Comparison of ENCODE assay signal across 15 cellular contexts in the genomic region with DNA sequence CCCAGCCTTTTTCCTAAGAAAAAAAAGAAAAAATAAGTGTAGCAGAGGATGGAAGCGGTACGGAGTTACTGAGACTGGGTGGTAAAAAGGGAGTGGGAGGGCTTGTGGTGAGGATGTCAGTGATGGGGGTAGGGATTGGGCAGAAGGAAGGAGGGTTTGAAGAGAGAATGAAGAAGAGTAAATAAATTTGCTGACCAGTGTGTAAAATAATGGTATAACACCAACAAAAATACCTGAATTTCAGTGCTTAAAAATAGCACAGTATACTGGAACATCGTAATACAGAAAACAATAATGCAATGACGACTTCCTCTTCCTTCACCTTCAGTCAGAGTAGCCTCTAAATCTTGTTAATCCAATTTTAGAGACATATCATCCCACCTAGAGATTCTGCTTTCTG. TPM values are rescaled to one million over a fixed set of nuclear protein-coding genes. Genes with fewer than 3 reads are reported as not detected.
DNase-seq lines count a peak whose midpoint lies in the region; TF ChIP-seq lines count a peak whose summit lies in the region.
"Had no signal": no experiment of that assay in that cellular context is flagged by ENCODE, and none has a peak within 500 bp of the region (broad histone marks: within the 10 kb centered on the region; RNA-seq: fewer than 3 reads in every experiment).

No MANE protein-coding gene starts in this region.

- H3K4me3 Mint-ChIP-seq in activated naive CD4-positive, alpha-beta T cell treated with anti-CD3 and anti-CD28 coated beads, Interleukin-2, amount 10 ng/mL, durations not matched to agents 7 days and 5 days: no peak overlapping the region
- H3K4me3 Mint-ChIP-seq: CD4-positive, alpha-beta memory T cell; GM23338; HFFc6 had no signal

- POLR2A ChIA-PET in SK-N-SH (lab: Yijun Ruan, JAX): no interaction called here

- H3K4me2 ChIP-seq in osteoblast (ENCODE audit: insufficient read depth, low read length) (no peak overlapping the region), SK-N-SH (no peak overlapping the region)
- H3K4me2 ChIP-seq: BLaER1, GM23338, KMS-11 had no signal

- no peak overlapping the region for H3K27ac ChIP-seq in osteoblast (ENCODE audit: low read depth, low read length)
- H3K27ac ChIP-seq in SK-N-SH (ENCODE audit: low read depth in 2 of 2, low read length in 1 of 2): no peak overlapping the region
- H3K27ac ChIP-seq: 22Rv1, BLaER1, KMS-11 had no signal

- no peaks in the 10 kb centered on the region for H3K36me3 Mint-ChIP-seq in activated naive CD4-positive, alpha-beta T cell treated with anti-CD3 and anti-CD28 coated beads, Interleukin-2, amount 10 ng/mL, durations not matched to agents 7 days and 5 days
- H3K36me3 Mint-ChIP-seq: CD14-positive monocyte; CD4-positive, alpha-beta memory T cell had no signal

- TF ChIP-seq RAD21 in SK-N-SH (IDR thresholded peaks at IDR 0.05; ENCODE audit: low read length): no peak

- 62% methylated on average over 4 of the region's 4 CpGs for WGBS in SK-N-SH (ENCODE audit: low lambda C conversion rate)

- H3K9me3 Mint-ChIP-seq in activated naive CD4-positive, alpha-beta T cell treated with anti-CD3 and anti-CD28 coated beads, Interleukin-2, amount 10 ng/mL, durations not matched to agents 7 days and 5 days: no peaks in the 10 kb centered on the region
- H3K9me3 Mint-ChIP-seq: HFFc6 had no signal

- no peaks in the 10 kb centered on the region for H3F3A ChIP-seq in SK-N-SH (replicated peaks; ENCODE audit: insufficient read depth)

- no peaks in the 10 kb centered on the region for H3K4me1 Mint-ChIP-seq in activated naive CD4-positive, alpha-beta T cell treated with anti-CD3 and anti-CD28 coated beads, Interleukin-2, amount 10 ng/mL, durations not matched to agents 7 days and 5 days
- H3K4me1 Mint-ChIP-seq: CD14-positive monocyte; CD4-positive, alpha-beta memory T cell; GM23338 had no signal

- H3K9me3 ChIP-seq in osteoblast (ENCODE audit: low read depth, low read length) (no peaks in the 10 kb centered on the region), SK-N-SH (0 out of 2 replicates have a peak, but pooled peaks cover 4% of the 10 kb centered on the region)

- H3K9ac ChIP-seq in SK-N-SH: no peak overlapping the region
- H3K9ac ChIP-seq: BLaER1, KMS-11 had no signal

- H3K4me3 ChIP-seq in osteoblast (ENCODE audit: insufficient read depth, low read length): no peak overlapping the region
- no peak overlapping the region for H3K4me3 ChIP-seq in SK-N-SH (ENCODE audit: low read depth in 2 of 2, low read length in 1 of 2)
- H3K4me3 ChIP-seq: BLaER1, GM23338 had no signal

- H3K27ac Mint-ChIP-seq in activated naive CD4-positive, alpha-beta T cell treated with anti-CD3 and anti-CD28 coated beads, Interleukin-2, amount 10 ng/mL, durations not matched to agents 7 days and 5 days: peak overlapping the region; percentile 16
- H3K27ac Mint-ChIP-seq: CD14-positive monocyte; CD4-positive, alpha-beta memory T cell; GM23338; HFFc6 had no signal

- no peak for TF ChIP-seq EP300 in SK-N-SH (IDR thresholded peaks at IDR 0.05; ENCODE audit: borderline replicate concordance in 1 of 2, low read depth in 1 of 2, low read length in 1 of 2)

- no peak for TF ChIP-seq CTCF in osteoblast (IDR thresholded peaks at IDR 0.05; ENCODE audit: extremely low read depth, low read depth, low read length)
- no peak for TF ChIP-seq CTCF in SK-N-SH (IDR thresholded peaks at IDR 0.05)

- H3K36me3 ChIP-seq in osteoblast (ENCODE audit: insufficient read depth, low read length) (no peaks in the 10 kb centered on the region), SK-N-SH (replicated peaks in 1 of 2; ENCODE audit: control insufficient read depth in 1 of 2, insufficient read depth in 2 of 2, low read length in 1 of 2) (no peaks in the 10 kb centered on the region)
- H3K36me3 ChIP-seq: BLaER1 had no signal

- H3K27me3 ChIP-seq in osteoblast (ENCODE audit: insufficient read depth, low read length) (peaks cover 29% of the 10 kb centered on the region), SK-N-SH (ENCODE audit: insufficient read depth) (peaks cover 36% of the 10 kb centered on the region)
- H3K27me3 ChIP-seq: BLaER1 had no signal

- H3K79me2 ChIP-seq in osteoblast (ENCODE audit: insufficient read depth, low read length) (no peaks in the 10 kb centered on the region), SK-N-SH (ENCODE audit: insufficient read depth) (no peaks in the 10 kb centered on the region)

- H4K20me1 ChIP-seq in osteoblast (ENCODE audit: insufficient read depth, low read length) (no peaks in the 10 kb centered on the region), SK-N-SH (ENCODE audit: insufficient read depth) (no peaks in the 10 kb centered on the region)
- H4K20me1 ChIP-seq: BLaER1 had no signal

- peaks cover 43% of the 10 kb centered on the region for H3K27me3 Mint-ChIP-seq in activated naive CD4-positive, alpha-beta T cell treated with anti-CD3 and anti-CD28 coated beads, Interleukin-2, amount 10 ng/mL, durations not matched to agents 7 days and 5 days

- H2AFZ ChIP-seq in osteoblast (ENCODE audit: low read length) (peak overlapping the region; percentile 44), SK-N-SH (ENCODE audit: low read depth) (no peak overlapping the region)
- H2AFZ ChIP-seq: GM23338 had no signal

- DNase-seq in activated naive CD4-positive, alpha-beta T cell treated with anti-CD3 and anti-CD28 coated beads, Interleukin-2, amount 10 ng/mL, durations not matched to agents 7 days and 5 days: no peak
- no peak for DNase-seq in activated naive CD4-positive, alpha-beta T cell treated with anti-CD3 and anti-CD28 coated beads, Interleukin-2, amount 50 U/mL, for 16 hours
- DNase-seq in osteoblast (ENCODE audit: insufficient read length, low spot score, missing footprints): no peak
- no peak for DNase-seq in SK-N-SH
- DNase-seq: CD4-positive, alpha-beta memory T cell; DMS153; DMS79; GDM1; HCEC 1CT; HFFc6 had no signal

- CTCF ChIA-PET in activated naive CD4-positive, alpha-beta T cell treated with anti-CD3 and anti-CD28 coated beads, Interleukin-2, amount 10 ng/mL, durations not matched to agents 7 days and 5 days (lab: Charles Lee): interaction anchor here (0.9 to 1.0 kb wide), 2 partner anchors 33 to 41 kb away, joined by 3 read pairs; no protein-coding TSS in a partner anchor
- CTCF ChIA-PET in SK-N-SH (lab: Yijun Ruan, JAX): interaction anchor here (0.8 kb wide), 1 partner anchor 46 kb away, joined by 3 read pairs; a partner anchor contains a TSS

- H3K9me2 ChIP-seq in SK-N-SH: no peaks in the 10 kb centered on the region

- H3K4me1 ChIP-seq in osteoblast (ENCODE audit: insufficient read depth, low read length) (no peaks in the 10 kb centered on the region), SK-N-SH (ENCODE audit: control insufficient read depth in 1 of 2, insufficient read depth in 2 of 2, low read depth in 1 of 2, low read length in 1 of 2) (no peaks in the 10 kb centered on the region)
- H3K4me1 ChIP-seq: BLaER1 had no signal

TF ChIP-seq in SK-N-SH, 30 proteins besides CTCF, POLR2A, EP300 and RAD21 (continues in another document):
- TF ChIP-seq GABPA (IDR thresholded peaks at IDR 0.05; ENCODE audit: low read depth) (no peak), FOXM1 (IDR thresholded peaks at IDR 0.05; ENCODE audit: low read depth) (no peak), MXI1 (IDR thresholded peaks at IDR 0.05; ENCODE audit: low read depth, low read length) (no peak), NRF1 (IDR thresholded peaks at IDR 0.05; ENCODE audit: low read depth, low read length) (no peak), POLR2AphosphoS5 (IDR thresholded peaks at IDR 0.05; ENCODE audit: low read depth, low read length) (no peak), RCOR1 (IDR thresholded peaks at IDR 0.05; ENCODE audit: low read length) (no peak)
- TF ChIP-seq, protein P1, sequence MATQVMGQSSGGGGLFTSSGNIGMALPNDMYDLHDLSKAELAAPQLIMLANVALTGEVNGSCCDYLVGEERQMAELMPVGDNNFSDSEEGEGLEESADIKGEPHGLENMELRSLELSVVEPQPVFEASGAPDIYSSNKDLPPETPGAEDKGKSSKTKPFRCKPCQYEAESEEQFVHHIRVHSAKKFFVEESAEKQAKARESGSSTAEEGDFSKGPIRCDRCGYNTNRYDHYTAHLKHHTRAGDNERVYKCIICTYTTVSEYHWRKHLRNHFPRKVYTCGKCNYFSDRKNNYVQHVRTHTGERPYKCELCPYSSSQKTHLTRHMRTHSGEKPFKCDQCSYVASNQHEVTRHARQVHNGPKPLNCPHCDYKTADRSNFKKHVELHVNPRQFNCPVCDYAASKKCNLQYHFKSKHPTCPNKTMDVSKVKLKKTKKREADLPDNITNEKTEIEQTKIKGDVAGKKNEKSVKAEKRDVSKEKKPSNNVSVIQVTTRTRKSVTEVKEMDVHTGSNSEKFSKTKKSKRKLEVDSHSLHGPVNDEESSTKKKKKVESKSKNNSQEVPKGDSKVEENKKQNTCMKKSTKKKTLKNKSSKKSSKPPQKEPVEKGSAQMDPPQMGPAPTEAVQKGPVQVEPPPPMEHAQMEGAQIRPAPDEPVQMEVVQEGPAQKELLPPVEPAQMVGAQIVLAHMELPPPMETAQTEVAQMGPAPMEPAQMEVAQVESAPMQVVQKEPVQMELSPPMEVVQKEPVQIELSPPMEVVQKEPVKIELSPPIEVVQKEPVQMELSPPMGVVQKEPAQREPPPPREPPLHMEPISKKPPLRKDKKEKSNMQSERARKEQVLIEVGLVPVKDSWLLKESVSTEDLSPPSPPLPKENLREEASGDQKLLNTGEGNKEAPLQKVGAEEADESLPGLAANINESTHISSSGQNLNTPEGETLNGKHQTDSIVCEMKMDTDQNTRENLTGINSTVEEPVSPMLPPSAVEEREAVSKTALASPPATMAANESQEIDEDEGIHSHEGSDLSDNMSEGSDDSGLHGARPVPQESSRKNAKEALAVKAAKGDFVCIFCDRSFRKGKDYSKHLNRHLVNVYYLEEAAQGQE (IDR thresholded peaks at IDR 0.05; ENCODE audit: low read depth, low read length): no peak

RNA-seq across cellular contexts. Expression of a gene that starts 18.8 kb away (rescaled TPM):
- 0.88 and 1.8 TPM in 2 replicates for total RNA-seq in osteoblast
- polyA plus RNA-seq in SK-N-SH (2012; rRNA removed): 0.03 and 0.05 TPM in 2 replicates
- polyA plus RNA-seq in SK-N-SH (2012; cell fraction: cytosol; rRNA removed): 0.01 and 0.05 TPM in 2 replicates
- 0.07 and 0.10 TPM in 2 replicates for polyA plus RNA-seq in SK-N-SH (2012; cell fraction: nucleus; rRNA removed)
- total RNA-seq: CD4-positive, alpha-beta memory T cell had no signal
- polyA plus RNA-seq: CD4-positive, alpha-beta memory T cell had no signal

RNA-seq across cellular contexts. Expression of a gene that starts 21.3 kb away (rescaled TPM):
- 41.5 and 45.6 TPM in 2 replicates for total RNA-seq in osteoblast
- 118 and 139 TPM in 2 replicates for polyA plus RNA-seq in SK-N-SH (2012; rRNA removed)
- 136 and 148 TPM in 2 replicates for polyA plus RNA-seq in SK-N-SH (2012; cell fraction: cytosol; rRNA removed)
- polyA plus RNA-seq in SK-N-SH (2012; cell fraction: nucleus; rRNA removed): 47.4 and 81.0 TPM in 2 replicates

RNA-seq across cellular contexts. Expression of a gene that starts 36.2 kb away (rescaled TPM):
- 1.8 and 3.5 TPM in 2 replicates for total RNA-seq in osteoblast
- polyA plus RNA-seq in SK-N-SH (2012; rRNA removed): 3.9 and 4.0 TPM in 2 replicates
- 1.5 and 2.7 TPM in 2 replicates for polyA plus RNA-seq in SK-N-SH (2012; cell fraction: cytosol; rRNA removed)
- polyA plus RNA-seq in SK-N-SH (2012; cell fraction: nucleus; rRNA removed): 12.7 and 20.3 TPM in 2 replicates

RNA-seq across cellular contexts. Expression of a gene that starts 46.4 kb away (rescaled TPM):
- 6.5 and 10.5 TPM in 2 replicates for total RNA-seq in osteoblast
- polyA plus RNA-seq in SK-N-SH (2012; rRNA removed): 5.4 and 8.9 TPM in 2 replicates
- polyA plus RNA-seq in SK-N-SH (2012; cell fraction: cytosol; rRNA removed): 3.5 and 4.9 TPM in 2 replicates
- 13.0 and 13.3 TPM in 2 replicates for polyA plus RNA-seq in SK-N-SH (2012; cell fraction: nucleus; rRNA removed)

RNA-seq across cellular contexts. Expression of a gene that starts 49.8 kb away (rescaled TPM):
- total RNA-seq in osteoblast: 45.1 and 48.5 TPM in 2 replicates
- 8.5 and 13.7 TPM in 2 replicates for polyA plus RNA-seq in SK-N-SH (2012; rRNA removed)
- polyA plus RNA-seq in SK-N-SH (2012; cell fraction: cytosol; rRNA removed): 11.2 and 12.1 TPM in 2 replicates
- 5.4 and 9.9 TPM in 2 replicates for polyA plus RNA-seq in SK-N-SH (2012; cell fraction: nucleus; rRNA removed)
- polyA plus RNA-seq: CD4-positive, alpha-beta memory T cell had no signal
